Comparison of ENCODE assay signal across 29 cellular contexts in the genomic region with DNA sequence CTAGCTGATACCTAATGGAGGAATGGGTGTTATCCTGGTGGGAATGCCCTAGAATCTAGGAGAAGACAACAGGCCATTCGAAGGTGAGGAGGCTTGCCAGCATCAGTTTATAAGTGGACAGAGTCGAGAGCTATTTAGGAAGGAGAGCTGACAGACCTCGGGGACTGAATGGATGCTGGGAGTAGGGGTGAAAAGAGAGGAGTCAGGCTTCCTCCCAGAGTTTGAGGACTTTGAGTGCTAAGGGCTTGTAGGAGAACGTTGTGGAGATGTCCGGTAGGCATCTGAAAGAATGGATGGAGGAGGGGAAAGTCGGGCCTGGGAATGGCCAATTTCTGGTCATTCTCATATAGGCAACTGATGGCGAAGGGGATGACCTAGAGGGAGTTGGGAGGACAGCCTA.
"Had no signal": no experiment of that assay in that cellular context is flagged by ENCODE, and none has a peak within 500 bp of the region (broad histone marks: within the 10 kb centered on the region; RNA-seq: fewer than 3 reads in every experiment).

No MANE protein-coding gene starts in this region.

- H3K4me3 Mint-ChIP-seq: activated CD4-positive, alpha-beta memory T cell treated with anti-CD3 and anti-CD28 coated beads, Interleukin-2, amount 10 ng/mL, durations not matched to agents 7 days and 5 days; activated T-cell treated with anti-CD3 and anti-CD28 coated beads, Interleukin-2, amount 50 U/mL, for 24 hours; dendritic cell treated with granulocyte-macrophage colony-stimulating factor and Interleukin-4, amounts not matched to agents 40 ng/mL and 50 ng/mL, for 4 days; naive B cell had no signal

- H3K27me3 Mint-ChIP-seq: activated CD4-positive, alpha-beta memory T cell treated with anti-CD3 and anti-CD28 coated beads, Interleukin-2, amount 10 ng/mL, durations not matched to agents 7 days and 5 days; activated T-cell treated with anti-CD3 and anti-CD28 coated beads, Interleukin-2, amount 50 U/mL, for 24 hours; naive B cell had no signal

- H3K36me3 ChIP-seq: ovary, right atrium auricular region had no signal

- H3K4me3 ChIP-seq: ascending aorta, heart right ventricle, lower lobe of right lung, ovary, psoas muscle, right atrium auricular region, upper lobe of right lung had no signal

- H3K27me3 ChIP-seq: ascending aorta, brain microvascular endothelial cell, heart right ventricle, ovary, right atrium auricular region, spleen, upper lobe of right lung had no signal

- H3K9me3 ChIP-seq: ascending aorta, heart right ventricle, lower lobe of right lung, ovary, psoas muscle, right atrium auricular region, spleen, upper lobe of right lung had no signal

- ATAC-seq: heart right ventricle; lower lobe of right lung; stimulated activated naive CD8-positive, alpha-beta T cell treated with anti-CD3 and anti-CD28 coated beads, Interleukin-15, Interleukin-2, amounts not matched to agents 100 U/mL and 50 U/mL, for 24 hours; upper lobe of right lung had no signal

- H3K27ac Mint-ChIP-seq: activated CD4-positive, alpha-beta memory T cell treated with anti-CD3 and anti-CD28 coated beads, Interleukin-2, amount 10 ng/mL, durations not matched to agents 7 days and 5 days; activated T-cell treated with anti-CD3 and anti-CD28 coated beads, Interleukin-2, amount 50 U/mL, for 24 hours; activated T-helper 2 cell treated with anti-CD3 and anti-CD28 coated beads, Interferon-gamma antibody, Interleukin-2, Interleukin-4, amounts not matched to agents 10 μg/mL and 5 μg/mL and 100 μg/mL, durations not matched to agents 14 hours and 24 hours and 36 hours; dendritic cell treated with granulocyte-macrophage colony-stimulating factor and Interleukin-4, amounts not matched to agents 40 ng/mL and 50 ng/mL, for 4 days had no signal

- H3K9me3 Mint-ChIP-seq: activated CD4-positive, alpha-beta memory T cell treated with anti-CD3 and anti-CD28 coated beads, Interleukin-2, amount 10 ng/mL, durations not matched to agents 7 days and 5 days; activated T-cell treated with anti-CD3 and anti-CD28 coated beads, Interleukin-2, amount 50 U/mL, for 24 hours; activated T-helper 2 cell treated with anti-CD3 and anti-CD28 coated beads, Interferon-gamma antibody, Interleukin-2, Interleukin-4, amounts not matched to agents 10 μg/mL and 5 μg/mL and 100 μg/mL, durations not matched to agents 14 hours and 24 hours and 36 hours; dendritic cell treated with granulocyte-macrophage colony-stimulating factor and Interleukin-4, amounts not matched to agents 40 ng/mL and 50 ng/mL, for 4 days; naive B cell had no signal

- H3K36me3 Mint-ChIP-seq: naive B cell had no signal

- H3K27ac ChIP-seq: ascending aorta, brain microvascular endothelial cell, heart right ventricle, lower lobe of right lung, ovary, psoas muscle, right atrium auricular region, spleen, upper lobe of right lung had no signal

- DNase-seq: activated CD4-positive, alpha-beta memory T cell treated with anti-CD3 and anti-CD28 coated beads, Interleukin-2, amount 10 ng/mL, durations not matched to agents 7 days and 5 days; activated CD4-positive, alpha-beta T cell treated with anti-CD3 and anti-CD28 coated beads for 48 hours; activated CD4-positive, CD25-positive, alpha-beta regulatory T cell; activated CD8-positive, alpha-beta memory T cell treated with anti-CD3 and anti-CD28 coated beads, Interleukin-2, amount 50 U/mL, for 4 hours; activated naive CD4-positive, alpha-beta T cell; activated T-cell treated with anti-CD3 and anti-CD28 coated beads, Interleukin-2, amount 50 U/mL, for 24 hours; brain microvascular endothelial cell; caudate nucleus; effector CD4-positive, alpha-beta T cell; erythroblast; foreskin fibroblast; heart right ventricle; islet precursor cell; lower lobe of right lung; mesendoderm; naive B cell; ovary; psoas muscle; spleen; stimulated activated CD4-positive, alpha-beta T cell treated with anti-CD3 and anti-CD28 coated beads, Interleukin-4, amount 100 ng/mL, for 1 hour; stimulated activated naive CD8-positive, alpha-beta T cell treated with anti-CD3 and anti-CD28 coated beads, Interleukin-15, Interleukin-2, amounts not matched to agents 100 U/mL and 50 U/mL, for 24 hours; T-helper 1 cell; T-helper 9 cell; upper lobe of right lung had no signal

- FAIRE-seq: endometrium had no signal

- H3K4me1 ChIP-seq: ascending aorta, lower lobe of right lung, right atrium auricular region, upper lobe of right lung had no signal
